8 cellular contexts compared by ENCODE assay signal in the genomic region with DNA sequence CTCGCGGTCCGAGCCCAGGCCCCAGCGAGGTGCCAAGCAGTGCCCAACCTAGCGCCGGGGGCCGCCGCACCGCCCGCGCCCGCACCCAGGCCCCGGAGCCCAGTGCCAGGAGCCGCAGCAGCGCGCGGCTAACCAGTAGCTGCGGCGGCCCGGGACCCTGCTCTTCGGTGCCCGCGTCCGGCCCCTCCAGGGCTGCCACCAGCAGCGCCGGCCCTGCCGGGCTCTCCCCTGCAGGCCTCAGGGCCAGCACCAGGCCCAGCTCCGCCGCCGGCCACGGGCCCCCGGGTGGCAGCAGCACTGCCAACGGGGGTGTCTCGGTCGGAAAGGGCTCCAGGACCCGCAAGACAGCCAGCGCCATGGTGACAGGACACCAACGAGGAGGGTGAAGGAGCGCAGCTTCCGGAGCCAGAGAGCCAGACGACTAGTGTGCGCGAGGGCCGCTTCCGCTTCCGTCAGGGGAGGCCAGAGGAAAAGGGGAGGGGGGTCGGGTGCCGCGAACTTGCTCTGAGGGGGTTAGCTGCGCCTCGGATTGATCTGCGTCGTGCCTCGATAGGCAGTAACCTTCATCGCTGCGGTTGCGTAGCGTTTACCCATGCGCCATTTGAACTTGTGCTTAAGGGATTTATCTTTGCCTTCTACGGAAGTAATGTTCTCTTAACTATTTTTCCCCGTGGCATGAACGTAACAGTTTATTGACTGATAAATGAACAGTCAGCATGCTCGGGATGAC. TPM values are rescaled to one million over a fixed set of nuclear protein-coding genes. Genes with fewer than 3 reads are reported as not detected.
DNase-seq lines count a peak whose midpoint lies in the region; ATAC-seq and TF ChIP-seq lines count a peak whose summit lies in the region.

A gene with protein sequence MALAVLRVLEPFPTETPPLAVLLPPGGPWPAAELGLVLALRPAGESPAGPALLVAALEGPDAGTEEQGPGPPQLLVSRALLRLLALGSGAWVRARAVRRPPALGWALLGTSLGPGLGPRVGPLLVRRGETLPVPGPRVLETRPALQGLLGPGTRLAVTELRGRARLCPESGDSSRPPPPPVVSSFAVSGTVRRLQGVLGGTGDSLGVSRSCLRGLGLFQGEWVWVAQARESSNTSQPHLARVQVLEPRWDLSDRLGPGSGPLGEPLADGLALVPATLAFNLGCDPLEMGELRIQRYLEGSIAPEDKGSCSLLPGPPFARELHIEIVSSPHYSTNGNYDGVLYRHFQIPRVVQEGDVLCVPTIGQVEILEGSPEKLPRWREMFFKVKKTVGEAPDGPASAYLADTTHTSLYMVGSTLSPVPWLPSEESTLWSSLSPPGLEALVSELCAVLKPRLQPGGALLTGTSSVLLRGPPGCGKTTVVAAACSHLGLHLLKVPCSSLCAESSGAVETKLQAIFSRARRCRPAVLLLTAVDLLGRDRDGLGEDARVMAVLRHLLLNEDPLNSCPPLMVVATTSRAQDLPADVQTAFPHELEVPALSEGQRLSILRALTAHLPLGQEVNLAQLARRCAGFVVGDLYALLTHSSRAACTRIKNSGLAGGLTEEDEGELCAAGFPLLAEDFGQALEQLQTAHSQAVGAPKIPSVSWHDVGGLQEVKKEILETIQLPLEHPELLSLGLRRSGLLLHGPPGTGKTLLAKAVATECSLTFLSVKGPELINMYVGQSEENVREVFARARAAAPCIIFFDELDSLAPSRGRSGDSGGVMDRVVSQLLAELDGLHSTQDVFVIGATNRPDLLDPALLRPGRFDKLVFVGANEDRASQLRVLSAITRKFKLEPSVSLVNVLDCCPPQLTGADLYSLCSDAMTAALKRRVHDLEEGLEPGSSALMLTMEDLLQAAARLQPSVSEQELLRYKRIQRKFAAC (minus strand): TSS at position 389 of the 730 bp plus-strand sequence. CDS start 31 bp downstream, at position 358.

- TF ChIP-seq POLR2A in GM19193 (IDR thresholded peaks at IDR 0.05; ENCODE audit: extremely low read depth, insufficient read depth, insufficient read length), result peak; percentile 91

- H3K27me3 ChIP-seq in kidney epithelial cell (ENCODE audit: control insufficient read depth, insufficient read depth, low read length), result no peaks in the 10 kb centered on the region

- no peaks in the 10 kb centered on the region for H3K36me3 ChIP-seq in kidney epithelial cell (ENCODE audit: control insufficient read depth, insufficient read depth, low read length)

- no peak for TF ChIP-seq CTCF in AG09319 (IDR thresholded peaks at IDR 0.05; ENCODE audit: low read depth, low read length)
- TF ChIP-seq CTCF in kidney epithelial cell (IDR thresholded peaks at IDR 0.05; ENCODE audit: insufficient read depth, low read length, poor library complexity, severe bottlenecking), result no peak

- DNase-seq in AG09319 (ENCODE audit: extremely low read depth, low read depth) (peak; percentile 40), NCI-H460 (ENCODE audit: extremely low read depth, low read depth) (peak; percentile 61), cerebellum (ENCODE audit: low spot score) (peak; percentile 85), kidney epithelial cell (ENCODE audit: low read depth) (peak; percentile 58)
- DNase-seq in activated CD4-positive, alpha-beta T cell treated with anti-CD3 and anti-CD28 coated beads for 1 hour, result peak; percentile 86
- peak; percentile 62 to 76 for DNase-seq in stimulated activated CD4-positive, alpha-beta T cell treated with anti-CD3 and anti-CD28 coated beads, Interleukin-1b, Interleukin-23, amount 100 ng/mL, for 1 hour (ENCODE audit: low read depth in 2 of 2)

- peak; percentile 93 for ATAC-seq in HG03432 (IDR thresholded peaks at IDR 0.05; ENCODE audit: unreplicated experiment)

- peak within 1 kb of the TSS; percentile 67 for H3K4me3 ChIP-seq in kidney epithelial cell (ENCODE audit: low read depth, low read length)

RNA-seq across cellular contexts. Expression of the gene that starts here (rescaled TPM):
- total RNA-seq in NCI-H460 (2014; rRNA removed; shearing (Covaris generic)), result 22.2 and 22.4 TPM in 2 replicates
- polyA plus RNA-seq in NCI-H460 (2014; cell fraction: nucleus; rRNA removed), result 37.6 and 40.1 TPM in 2 replicates
- 17.1 TPM for total RNA-seq in cerebellum
- 40.7 and 45.0 TPM in 2 replicates for total RNA-seq in kidney epithelial cell

Comparison
In these comparisons a context has a peak if more than half of its experiments do, and no peak if none do; other contexts are left out.
1. Peak in every context shown above with its lines: DNase-seq, ATAC-seq and H3K4me3 ChIP-seq.